8 cellular contexts compared by ENCODE assay signal in genomic region chr9:613771-614347, GRCh38.
DNase-seq lines count a peak whose midpoint lies in the region; ATAC-seq and TF ChIP-seq lines count a peak whose summit lies in the region.

No MANE protein-coding gene starts in this region.

- H3K27me3 ChIP-seq in body of pancreas: no peaks in the 10 kb centered on the region
- no peaks in the 10 kb centered on the region for H3K27me3 ChIP-seq in rectal smooth muscle tissue (ENCODE audit: control insufficient read depth, insufficient read depth, low read length)

- no peak for TF ChIP-seq POLR2A in body of pancreas (IDR thresholded peaks at IDR 0.05)

- DNase-seq in G401 (ENCODE audit: low spot score): peak; percentile 91
- DNase-seq in HuH-7 (ENCODE audit: low spot score): peak; percentile 41
- peak; percentile 46 for DNase-seq in RWPE1 (ENCODE audit: low spot score)
- peak; percentile 78 to 88 (median 80) for DNase-seq in body of pancreas
- peak; percentile 78 to 89 for DNase-seq in hippocampal formation (lab: John Stamatoyannopoulos, UW)
- DNase-seq in activated CD4-positive, CD25-positive, alpha-beta regulatory T cell treated with anti-CD3 and anti-CD28 coated beads, Interleukin-2, amount 50 U/mL, for 72 hours: no peak

- no peak overlapping the region for H3K9ac ChIP-seq in rectal smooth muscle tissue (ENCODE audit: low read length)

- no peaks in the 10 kb centered on the region for H3K9me3 ChIP-seq in body of pancreas

- POLR2A ChIA-PET in RWPE1 (lab: Yijun Ruan, JAX; ENCODE audit: low non-redundant PET): no interaction called here

- TF ChIP-seq CTCF in RWPE1 (conservative IDR thresholded peaks at IDR 0.05; ENCODE audit: low read depth) (peak; percentile 89), body of pancreas (IDR thresholded peaks at IDR 0.05) (peak; percentile 51 to 99 (median 75))

- H3K4me1 ChIP-seq in body of pancreas: peaks cover 30% of the 10 kb centered on the region
- H3K4me1 ChIP-seq in rectal smooth muscle tissue (ENCODE audit: control insufficient read depth, insufficient read depth, low read length): peaks cover 27% of the 10 kb centered on the region

- WGBS in body of pancreas, 2 donors: 2 to 4% methylated on average over 7 of the region's 7 CpGs

- intact Hi-C loops in body of pancreas (cut with DNase I): no loop called here

- H3K36me3 ChIP-seq in body of pancreas (replicated peaks in 1 of 2; ENCODE audit: insufficient read depth in 1 of 2, low read depth in 2 of 2) (no peaks in the 10 kb centered on the region), rectal smooth muscle tissue (ENCODE audit: control insufficient read depth, insufficient read depth, low read length) (no peaks in the 10 kb centered on the region)

- peak; percentile 90 for ATAC-seq in GM21526 (IDR thresholded peaks at IDR 0.05; ENCODE audit: low FRiP score, unreplicated experiment)
- peak; percentile 93 for ATAC-seq in body of pancreas

- H3K4me3 ChIP-seq in body of pancreas (no peak overlapping the region), rectal smooth muscle tissue (ENCODE audit: low read length) (peak overlapping the region; percentile 32)

- in situ Hi-C loops in G401 (cut with HindIII; ENCODE audit: low sequenced_read_pairs): no loop called here

- CTCF ChIA-PET in RWPE1 (lab: Yijun Ruan, JAX): interaction anchor here (0.7 to 1.5 kb wide), 3 partner anchors 93 to 226 kb away, joined by 3 to 5 read pairs (median 4); no protein-coding TSS in a partner anchor

- H3K27ac ChIP-seq in RWPE1 (peak overlapping the region; percentile 74), body of pancreas (peak overlapping the region in 3 of 4 donors; percentile 46 to 74 (median 48)), rectal smooth muscle tissue (ENCODE audit: low read depth, low read length) (peak overlapping the region; percentile 61)
